Comparison of ENCODE assay signal across 8 cellular contexts in the genomic region with DNA sequence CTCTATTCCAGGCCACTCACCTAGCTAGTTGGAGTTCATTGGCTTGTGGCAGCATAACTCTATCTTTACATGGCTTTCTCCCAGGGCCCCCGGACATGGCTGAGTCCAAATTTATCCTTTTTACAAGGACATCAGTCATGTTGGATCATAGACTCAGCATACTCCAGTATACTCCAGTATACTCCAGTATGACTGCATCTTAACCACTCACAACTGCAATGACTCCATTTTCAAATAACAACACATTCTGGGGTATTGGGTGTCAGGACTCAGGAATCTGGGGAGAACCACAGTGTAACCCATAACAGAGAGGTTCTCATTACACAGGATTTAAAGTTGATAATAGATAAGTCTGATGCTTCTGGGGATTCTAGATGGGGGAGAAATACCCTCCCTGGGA. TPM values are rescaled to one million over a fixed set of nuclear protein-coding genes. Genes with fewer than 3 reads are reported as not detected.
"Had no signal": no experiment of that assay in that cellular context is flagged by ENCODE, and none has a peak within 500 bp of the region (broad histone marks: within the 10 kb centered on the region; RNA-seq: fewer than 3 reads in every experiment).

No MANE protein-coding gene starts in this region.

- H3K36me3 ChIP-seq: HAP-1 had no signal

- H3K4me1 ChIP-seq: HAP-1 had no signal

- DNase-seq: GM23248, GOT3, H7, HFFc6 had no signal

- H3K27ac ChIP-seq: GM23248, HL-60 had no signal

- H3K4me3 ChIP-seq: GM23248, HAP-1 had no signal

- H3K9me3 ChIP-seq: HAP-1 had no signal

RNA-seq across cellular contexts. Expression of gene TSHZ2, which starts 53.8 kb away (rescaled TPM):
- total RNA-seq: HepG2, HFFc6, HT1080 had no signal
